Comparison of ENCODE assay signal across 13 cellular contexts in genomic region chr20:6704132-6704861, GRCh38.
A peak's percentile ranks its signal among the peaks of the same experiment; 100 is the strongest.
DNase-seq lines count a peak whose midpoint lies in the region; ATAC-seq, FAIRE-seq and TF ChIP-seq lines count a peak whose summit lies in the region.
"Had no signal": no experiment of that assay in that cellular context is flagged by ENCODE, and none has a peak within 500 bp of the region (broad histone marks: within the 10 kb centered on the region; RNA-seq: fewer than 3 reads in every experiment).

No MANE protein-coding gene starts in this region.

- POLR2A ChIA-PET in A549 (lab: Yijun Ruan, JAX): no interaction called here

- H3K4me3 ChIP-seq in A549 (no peak overlapping the region), HUES48 (ENCODE audit: low read depth, low read length) (no peak overlapping the region), esophagus squamous epithelium (no peak overlapping the region), mucosa of rectum (ENCODE audit: low read length in 2 of 2) (no peak overlapping the region)

- no peaks in the 10 kb centered on the region for H3K27me3 ChIP-seq in HUES48 (ENCODE audit: control insufficient read depth, insufficient read depth, low read length)
- no peaks in the 10 kb centered on the region for H3K27me3 ChIP-seq in esophagus squamous epithelium
- H3K27me3 ChIP-seq in mucosa of rectum (ENCODE audit: control insufficient read depth in 2 of 2, insufficient read depth in 2 of 2, low read length in 2 of 2): no peaks in the 10 kb centered on the region
- H3K27me3 ChIP-seq: BE2C had no signal

- peaks cover 21% of the 10 kb centered on the region for H3K4me1 Mint-ChIP-seq in nephron progenitor cell
- H3K4me1 Mint-ChIP-seq: stimulated activated memory B cell treated with anti-CD40 and anti-IgM and Interleukin-4, amounts not matched to agents 10 μg/mL and 1 μg/mL and 100 μg/mL, for 72 hours had no signal

- no peak overlapping the region for H3K27ac ChIP-seq in A549
- H3K27ac ChIP-seq in HUES48 (ENCODE audit: low read depth, low read length): peak overlapping the region; percentile 64
- H3K27ac ChIP-seq in esophagus squamous epithelium: peak overlapping the region in 3 of 4 donors; percentile 41 to 63 (median 47)
- peak overlapping the region; percentile 79 to 87 for H3K27ac ChIP-seq in mucosa of rectum (ENCODE audit: low read depth in 2 of 2, low read length in 2 of 2)

- intact Hi-C loops in esophagus squamous epithelium (cut with DNase I): no loop called here

- DNase-seq in A549 (ENCODE audit: low read depth in 1 of 2, low spot score in 1 of 2) (peak; percentile 50 to 67), esophagus squamous epithelium (lab: John Stamatoyannopoulos, UW) (no peak), NCI-H510A treated with DMSO at 0.1 percent for 48 hours (lab: John Stamatoyannopoulos, UW) (no peak), nephron progenitor cell (no peak)
- DNase-seq: BE2C, NCI-H1417 treated with DMSO at 0.1 percent for 48 hours, posterior cingulate gyrus had no signal

- H3K36me3 ChIP-seq in HUES48 (ENCODE audit: control insufficient read depth, insufficient read depth, low read length) (no peaks in the 10 kb centered on the region), esophagus squamous epithelium (no peaks in the 10 kb centered on the region), mucosa of rectum (ENCODE audit: control insufficient read depth in 2 of 2, insufficient read depth in 2 of 2, low read length in 2 of 2) (no peaks in the 10 kb centered on the region)
- H3K36me3 ChIP-seq: BE2C had no signal

- H3K4me2 ChIP-seq in A549: peak overlapping the region; percentile 52

- 12% methylated on average over 6 of the region's 6 CpGs for WGBS in A549 (ENCODE audit: missing lambda C conversion rate)
- 40 to 60% methylated on average over 4 to 6 of the region's 6 CpGs for WGBS in esophagus squamous epithelium, 2 donors

- no peak overlapping the region for H3K27ac Mint-ChIP-seq in nephron progenitor cell
- H3K27ac Mint-ChIP-seq: activated T-helper 1 cell treated with anti-CD3 and anti-CD28 coated beads, Interleukin-12 subunit alpha, Interleukin-12 subunit beta, Interleukin-2, Interleukin-4 antibody, amounts not matched to agents 30 ng/mL and 10 ng/mL and 1 ng/mL, durations not matched to agents 14 hours and 24 hours and 36 hours; stimulated activated memory B cell treated with anti-CD40 and anti-IgM and Interleukin-4, amounts not matched to agents 10 μg/mL and 1 μg/mL and 100 μg/mL, for 72 hours had no signal

- TF ChIP-seq POLR2A in A549 (IDR thresholded peaks at IDR 0.05; ENCODE audit: low read length): no peak
- TF ChIP-seq POLR2A in esophagus squamous epithelium (IDR thresholded peaks at IDR 0.05): no peak

- no peaks in the 10 kb centered on the region; the same call in 2 of the 3 replicates for H3K9me3 ChIP-seq in A549
- no peaks in the 10 kb centered on the region for H3K9me3 ChIP-seq in HUES48 (ENCODE audit: control insufficient read depth, insufficient read depth, low read length)
- no peaks in the 10 kb centered on the region for H3K9me3 ChIP-seq in esophagus squamous epithelium
- H3K9me3 ChIP-seq in mucosa of rectum (ENCODE audit: control insufficient read depth in 2 of 2, low read length in 2 of 2): no peaks in the 10 kb centered on the region
- H3K9me3 ChIP-seq: BE2C had no signal

- FAIRE-seq in A549 (lab: Jason Lieb, UNC): peak; percentile 46

- H3K9ac ChIP-seq in HUES48 (ENCODE audit: low read depth, low read length): no peak overlapping the region
- peak overlapping the region in 1 of 2 donors; percentile 36 for H3K9ac ChIP-seq in mucosa of rectum (ENCODE audit: low read depth in 1 of 2, low read length in 2 of 2)

- TF ChIP-seq CTCF in A549 (IDR thresholded peaks at IDR 0.05) (no peak), esophagus squamous epithelium (IDR thresholded peaks at IDR 0.05) (no peak), nephron progenitor cell (IDR thresholded peaks at IDR 0.05) (no peak)

- no peaks in the 10 kb centered on the region for H3K9me3 Mint-ChIP-seq in nephron progenitor cell
- H3K9me3 Mint-ChIP-seq: activated T-helper 1 cell treated with anti-CD3 and anti-CD28 coated beads, Interleukin-12 subunit alpha, Interleukin-12 subunit beta, Interleukin-2, Interleukin-4 antibody, amounts not matched to agents 30 ng/mL and 10 ng/mL and 1 ng/mL, durations not matched to agents 14 hours and 24 hours and 36 hours; stimulated activated memory B cell treated with anti-CD40 and anti-IgM and Interleukin-4, amounts not matched to agents 10 μg/mL and 1 μg/mL and 100 μg/mL, for 72 hours had no signal

- H3K4me1 ChIP-seq in A549: peaks cover 13% of the 10 kb centered on the region; the same call in 2 of the 3 replicates
- no peaks in the 10 kb centered on the region for H3K4me1 ChIP-seq in HUES48 (ENCODE audit: control insufficient read depth, insufficient read depth, low read length)
- H3K4me1 ChIP-seq in esophagus squamous epithelium: peaks cover 3 to 41% (median 17%) of the 10 kb centered on the region in 3 donors
- H3K4me1 ChIP-seq in mucosa of rectum (ENCODE audit: control insufficient read depth in 2 of 2, insufficient read depth in 2 of 2, low read length in 2 of 2): peaks cover 43 to 66% of the 10 kb centered on the region in 2 donors
- H3K4me1 ChIP-seq: BE2C had no signal

- CTCF ChIA-PET in A549 (lab: Yijun Ruan, JAX): no interaction called here

- ATAC-seq in A549 (peak; percentile 86 to 90), GM19023 (IDR thresholded peaks at IDR 0.05; ENCODE audit: unreplicated experiment) (no peak), HG02610 (IDR thresholded peaks at IDR 0.05; ENCODE audit: unreplicated experiment) (no peak)
- ATAC-seq: stimulated activated memory B cell treated with anti-CD40 and anti-IgM and Interleukin-4, amounts not matched to agents 10 μg/mL and 1 μg/mL and 100 μg/mL, for 72 hours had no signal

- peaks cover 10% of the 10 kb centered on the region for H3K27me3 Mint-ChIP-seq in nephron progenitor cell (ENCODE audit: low read depth, poor library complexity)
- H3K27me3 Mint-ChIP-seq: stimulated activated memory B cell treated with anti-CD40 and anti-IgM and Interleukin-4, amounts not matched to agents 10 μg/mL and 1 μg/mL and 100 μg/mL, for 72 hours had no signal

- TF ChIP-seq EP300 in A549 (IDR thresholded peaks at IDR 0.05): no peak

- TF ChIP-seq RAD21 in A549 (conservative IDR thresholded peaks at IDR 0.05 in 1 of 2, IDR thresholded peaks at IDR 0.05 in 1 of 2): no peak

- no peaks in the 10 kb centered on the region for H3K36me3 Mint-ChIP-seq in nephron progenitor cell (ENCODE audit: low read depth)
- H3K36me3 Mint-ChIP-seq: stimulated activated memory B cell treated with anti-CD40 and anti-IgM and Interleukin-4, amounts not matched to agents 10 μg/mL and 1 μg/mL and 100 μg/mL, for 72 hours had no signal

- no peak overlapping the region for H3K4me3 Mint-ChIP-seq in nephron progenitor cell
- H3K4me3 Mint-ChIP-seq: activated T-helper 1 cell treated with anti-CD3 and anti-CD28 coated beads, Interleukin-12 subunit alpha, Interleukin-12 subunit beta, Interleukin-2, Interleukin-4 antibody, amounts not matched to agents 30 ng/mL and 10 ng/mL and 1 ng/mL, durations not matched to agents 14 hours and 24 hours and 36 hours; stimulated activated memory B cell treated with anti-CD40 and anti-IgM and Interleukin-4, amounts not matched to agents 10 μg/mL and 1 μg/mL and 100 μg/mL, for 72 hours had no signal

TF ChIP-seq in A549, 52 proteins besides CTCF, POLR2A, EP300 and RAD21:
- TF ChIP-seq JUN (IDR thresholded peaks at IDR 0.05) (peak in 1 of 2 experiments; percentile 50; a peak in 1 of 5 replicates), JUNB (IDR thresholded peaks at IDR 0.05) (peak; percentile 68; the same call in 1 of the 2 replicates), KDM5A (IDR thresholded peaks at IDR 0.05) (no peak), ZC3H11A (IDR thresholded peaks at IDR 0.05) (no peak), EHMT2 (IDR thresholded peaks at IDR 0.05; ENCODE audit: low read depth) (no peak), CEBPB (IDR thresholded peaks at IDR 0.05) (0 out of 4 replicates have a peak, but pooled peaks of 1 of the 2 experiments have one; percentile 12), FOSL2 (IDR thresholded peaks at IDR 0.05) (peak; percentile 46; the same call in 1 of the 2 replicates), FOSL2 (CRISPR knock-in tag; IDR thresholded peaks at IDR 0.05) (peak; percentile 82)

Comparison
In these comparisons a context has a peak if more than half of its experiments do, and no peak if none do; other contexts are left out.
1. ATAC-seq: peak in A549 (2 of 2); none in GM19023 (single experiment) and HG02610 (single experiment).
2. DNase-seq: peak in A549 (2 of 2); none in esophagus squamous epithelium (single experiment), NCI-H510A treated with DMSO at 0.1 percent for 48 hours (single experiment) and nephron progenitor cell (single experiment).
3. H3K27ac ChIP-seq: peak in HUES48 (single experiment), esophagus squamous epithelium (3 of 4) and mucosa of rectum (2 of 2); none in A549 (0 of 2).